Comparison of ENCODE assay signal across 8 cellular contexts in the genomic region with DNA sequence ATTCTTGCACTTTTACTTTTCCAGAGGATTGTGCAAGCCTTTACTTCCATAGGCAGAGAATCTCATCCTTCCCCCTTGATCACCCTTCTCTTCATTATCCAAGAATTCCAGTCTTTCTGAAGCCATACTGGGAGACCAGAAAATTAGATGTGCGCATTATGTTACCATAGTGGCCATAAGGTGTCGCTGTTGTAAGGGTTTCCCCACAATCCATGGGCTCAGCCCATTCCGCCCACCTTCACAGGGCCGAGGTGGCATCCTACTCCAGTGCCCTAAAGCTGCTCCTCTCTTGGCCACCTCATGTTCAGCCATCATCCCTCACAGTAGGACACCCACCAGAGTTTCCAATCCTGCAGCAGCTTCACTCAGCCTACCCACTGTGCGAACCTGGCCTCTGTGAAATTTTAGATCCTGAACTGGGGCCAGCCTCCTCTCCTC. TPM values are rescaled to one million over a fixed set of nuclear protein-coding genes. Genes with fewer than 3 reads are reported as not detected.
DNase-seq lines count a peak whose midpoint lies in the region; ATAC-seq and TF ChIP-seq lines count a peak whose summit lies in the region.

No MANE protein-coding gene starts in this region.

- POLR2A ChIA-PET in PC-9 (lab: Charles Lee; ENCODE audit: unreplicated experiment): no interaction called here

- H3K27ac Mint-ChIP-seq in chondrocyte (ENCODE audit: unreplicated experiment) (no peak overlapping the region), memory B cell (no peak overlapping the region)

- no peak overlapping the region for H3K4me3 ChIP-seq in PC-9
- H3K4me3 ChIP-seq in uterus: no peak overlapping the region

- ATAC-seq in memory B cell (ENCODE audit: low read depth): peak; percentile 78
- no peak for ATAC-seq in HG03460 (IDR thresholded peaks at IDR 0.05; ENCODE audit: unreplicated experiment)

- no peaks in the 10 kb centered on the region for H3K9me2 ChIP-seq in PC-9 (ENCODE audit: insufficient read depth)

- H3K4me3 Mint-ChIP-seq in chondrocyte (ENCODE audit: unreplicated experiment) (no peak overlapping the region), memory B cell (no peak overlapping the region)

- no peak overlapping the region for H2AFZ ChIP-seq in PC-9

- TF ChIP-seq POLR2A in uterus (IDR thresholded peaks at IDR 0.05): no peak

- H3K4me1 ChIP-seq in PC-9 (replicated peaks; ENCODE audit: insufficient read depth) (peaks cover 22% of the 10 kb centered on the region), uterus (peaks cover 2 to 10% of the 10 kb centered on the region in 2 donors)

- H3K79me2 ChIP-seq in PC-9 (ENCODE audit: low read depth): peaks cover 13% of the 10 kb centered on the region

- H3K27me3 ChIP-seq in PC-9 (ENCODE audit: insufficient read depth, low read depth) (no peaks in the 10 kb centered on the region), uterus (no peaks in the 10 kb centered on the region)

- peak; percentile 49 for DNase-seq in AG08395 (ENCODE audit: low spot score)
- no peak for DNase-seq in PC-9
- DNase-seq in chondrocyte (ENCODE audit: low spot score): no peak
- DNase-seq in memory B cell (ENCODE audit: low spot score in 2 of 2): peak; percentile 33 to 53
- DNase-seq in uterus: no peak
- DNase-seq in hepatic stellate cell (ENCODE audit: low spot score): no peak

- H3K36me3 ChIP-seq in PC-9 (ENCODE audit: low read depth) (peaks cover 21% of the 10 kb centered on the region), uterus (no peaks in the 10 kb centered on the region)

- CTCF ChIA-PET in PC-9 (lab: Charles Lee): no interaction called here

- no TSS peak for BruUV-seq in PC-9 (replicated peaks; lab: Mats Ljungman, UMichigan)

- no peak overlapping the region for H3K4me2 ChIP-seq in PC-9

- H3K9me3 ChIP-seq in PC-9 (ENCODE audit: insufficient read depth, low read depth) (no peaks in the 10 kb centered on the region), uterus (no peaks in the 10 kb centered on the region)

- H3K27ac ChIP-seq in PC-9: no peak overlapping the region
- no peak overlapping the region for H3K27ac ChIP-seq in uterus

- H3K36me3 Mint-ChIP-seq in chondrocyte (ENCODE audit: low read depth): peaks cover 55% of the 10 kb centered on the region
- peaks cover 18% of the 10 kb centered on the region for H3K36me3 Mint-ChIP-seq in memory B cell

- H3F3A ChIP-seq in PC-9 (ENCODE audit: insufficient read depth, low read depth): peaks cover 42% of the 10 kb centered on the region

- H3K9me3 Mint-ChIP-seq in chondrocyte (ENCODE audit: low read depth): no peaks in the 10 kb centered on the region
- no peaks in the 10 kb centered on the region for H3K9me3 Mint-ChIP-seq in memory B cell

- H3K27me3 Mint-ChIP-seq in chondrocyte (ENCODE audit: low read depth) (no peaks in the 10 kb centered on the region), memory B cell (no peaks in the 10 kb centered on the region)

- TF ChIP-seq CTCF in GM12874 (IDR thresholded peaks at IDR 0.05; ENCODE audit: insufficient read depth, low read depth, low read length) (peak; percentile 63), PC-9 (conservative IDR thresholded peaks at IDR 0.05) (peak; percentile 84), chondrocyte (IDR thresholded peaks at IDR 0.05) (peak; percentile 87), uterus (IDR thresholded peaks at IDR 0.05) (peak; percentile 52 to 62 (median 58))

- no peaks in the 10 kb centered on the region for H4K20me1 ChIP-seq in PC-9 (ENCODE audit: insufficient read depth)

- H3K4me1 Mint-ChIP-seq in chondrocyte (ENCODE audit: low read depth): peaks cover 47% of the 10 kb centered on the region
- peaks cover 17% of the 10 kb centered on the region for H3K4me1 Mint-ChIP-seq in memory B cell

- intact Hi-C loops in PC-9 (cut with micrococcal nuclease; ENCODE audit: unreplicated experiment): loop anchor here (1.0 to 5.0 kb wide), 2 partner anchors 67 to 274 kb away; no protein-coding TSS in a partner anchor
- intact Hi-C loops in uterus (cut with DNase I; ENCODE audit: low total_unique reads): no loop called here

RNA-seq across cellular contexts. Expression of a gene that starts 35.0 kb away (rescaled TPM):
- 101 and 128 TPM in 2 replicates for total RNA-seq in PC-9 (2021)
- 12.0 to 22.5 TPM (median 22.0 TPM) in 3 replicates for total RNA-seq in chondrocyte
- 100 to 1,000 TPM in 2 of 4 donors, 10 to 100 TPM in 2; 72.9 to 280 (median 111) TPM for total RNA-seq in uterus

RNA-seq across cellular contexts. Expression of a gene that starts 37.1 kb away (rescaled TPM):
- total RNA-seq in PC-9 (2021) (240 and 282 TPM in 2 replicates), chondrocyte (491 to 545 TPM (median 512 TPM) in 3 replicates), uterus (100 to 1,000 TPM; 106 to 955 (median 278) TPM)

Comparison
In these comparisons a context has a peak if more than half of its experiments do, and no peak if none do; other contexts are left out.
1. DNase-seq: peak in AG08395 (single experiment) and memory B cell (2 of 2); none in PC-9 (0 of 2), chondrocyte (single experiment), uterus (0 of 2) and hepatic stellate cell (single experiment).
2. Peak in every context shown above with its lines, with median percentiles within 50 percentile points of each other: CTCF ChIP-seq.